Comparison of ENCODE assay signal across 1 cellular context in the genomic region with DNA sequence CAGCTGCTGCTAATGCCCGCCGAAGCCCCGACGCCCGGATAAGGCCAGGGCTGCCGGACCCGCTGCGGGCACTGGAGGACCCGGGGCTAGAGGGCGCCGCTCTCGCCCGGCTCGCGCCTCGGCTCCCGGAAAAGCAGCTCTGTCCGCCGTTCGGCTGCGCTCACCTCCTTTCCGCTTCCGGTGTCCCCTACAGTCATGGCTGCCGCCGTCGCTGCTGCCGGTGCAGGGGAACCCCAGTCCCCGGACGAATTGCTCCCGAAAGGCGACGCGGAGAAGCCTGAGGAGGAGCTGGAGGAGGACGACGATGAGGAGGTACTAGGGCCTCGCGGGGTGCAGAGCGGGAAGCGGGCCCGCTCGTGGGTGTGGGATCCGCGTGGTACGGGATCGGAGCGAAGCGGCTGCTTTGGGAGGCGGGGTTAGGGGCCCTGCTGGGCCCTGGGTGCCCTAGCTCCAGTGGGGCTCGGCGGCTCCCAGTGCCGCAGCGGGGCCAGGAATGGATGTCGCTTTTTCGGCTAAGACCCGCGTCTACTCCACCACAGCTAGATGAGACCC.
TF ChIP-seq lines count a peak whose summit lies in the region.

TSS of gene TOMM22 (plus strand) at position 174 of the 552 bp plus-strand sequence. CDS start at position 196, 22 bp downstream.

TF ChIP-seq in HepG2, 621 proteins besides CTCF, POLR2A, EP300 and RAD21 (continued from another document and continues in another):
- TF ChIP-seq NFAT5 (CRISPR knock-in tag; IDR thresholded peaks at IDR 0.05), result peak; percentile 86
- peak; percentile 70; the same call in 1 of the 2 replicates for TF ChIP-seq ZBTB26 (CRISPR knock-in tag; IDR thresholded peaks at IDR 0.05; ENCODE audit: borderline replicate concordance)
- TF ChIP-seq HNRNPUL1 (IDR thresholded peaks at IDR 0.05; ENCODE audit: low read depth, low read length), result peak; percentile 37; the same call in 1 of the 2 replicates
- TF ChIP-seq ZNF598 (CRISPR knock-in tag; IDR thresholded peaks at IDR 0.05; ENCODE audit: borderline replicate concordance), result peak; percentile 91
- no peak for TF ChIP-seq NFYB (CRISPR knock-in tag; IDR thresholded peaks at IDR 0.05)
- TF ChIP-seq REL (CRISPR knock-in tag; conservative IDR thresholded peaks at IDR 0.05), result peak; percentile 82; the same call in 1 of the 2 replicates
- TF ChIP-seq TCF7 (IDR thresholded peaks at IDR 0.05; ENCODE audit: low read depth), result 0 out of 2 replicates have a peak, but pooled peaks have one; percentile 5
- peak; percentile 96 for TF ChIP-seq ZNF337 (CRISPR knock-in tag; IDR thresholded peaks at IDR 0.05; ENCODE audit: borderline replicate concordance, low read depth)
- TF ChIP-seq ZNF3 (CRISPR knock-in tag; IDR thresholded peaks at IDR 0.05), result no peak
- peak; percentile 99 for TF ChIP-seq ZNF788 (CRISPR knock-in tag; IDR thresholded peaks at IDR 0.05; ENCODE audit: borderline replicate concordance)
- peak; percentile 80 for TF ChIP-seq ZNF605 (CRISPR knock-in tag; IDR thresholded peaks at IDR 0.05)
- no peak for TF ChIP-seq CSRNP2 (CRISPR knock-in tag; conservative IDR thresholded peaks at IDR 0.05; ENCODE audit: low read depth)
- TF ChIP-seq MTF2 (CRISPR knock-in tag; IDR thresholded peaks at IDR 0.05; ENCODE audit: borderline replicate concordance), result no peak; the same call in none of the 2 replicates
- TF ChIP-seq, protein P1, sequence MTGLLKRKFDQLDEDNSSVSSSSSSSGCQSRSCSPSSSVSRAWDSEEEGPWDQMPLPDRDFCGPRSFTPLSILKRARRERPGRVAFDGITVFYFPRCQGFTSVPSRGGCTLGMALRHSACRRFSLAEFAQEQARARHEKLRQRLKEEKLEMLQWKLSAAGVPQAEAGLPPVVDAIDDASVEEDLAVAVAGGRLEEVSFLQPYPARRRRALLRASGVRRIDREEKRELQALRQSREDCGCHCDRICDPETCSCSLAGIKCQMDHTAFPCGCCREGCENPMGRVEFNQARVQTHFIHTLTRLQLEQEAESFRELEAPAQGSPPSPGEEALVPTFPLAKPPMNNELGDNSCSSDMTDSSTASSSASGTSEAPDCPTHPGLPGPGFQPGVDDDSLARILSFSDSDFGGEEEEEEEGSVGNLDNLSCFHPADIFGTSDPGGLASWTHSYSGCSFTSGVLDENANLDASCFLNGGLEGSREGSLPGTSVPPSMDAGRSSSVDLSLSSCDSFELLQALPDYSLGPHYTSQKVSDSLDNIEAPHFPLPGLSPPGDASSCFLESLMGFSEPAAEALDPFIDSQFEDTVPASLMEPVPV (CRISPR knock-in tag; IDR thresholded peaks at IDR 0.05), result peak; percentile 80
- no peak for TF ChIP-seq TBX3 (IDR thresholded peaks at IDR 0.05; ENCODE audit: borderline replicate concordance)
- TF ChIP-seq ZNF251 (CRISPR knock-in tag; IDR thresholded peaks at IDR 0.05), result no peak
- TF ChIP-seq MEIS1 (CRISPR knock-in tag; IDR thresholded peaks at IDR 0.05; ENCODE audit: borderline replicate concordance), result peak; percentile 54; the same call in 1 of the 2 replicates
- 0 out of 2 replicates have a peak, but pooled peaks have one; percentile 22 for TF ChIP-seq ZNF329 (CRISPR knock-in tag; IDR thresholded peaks at IDR 0.05; ENCODE audit: low read depth)
- peak; percentile 93 for TF ChIP-seq TP53 (CRISPR knock-in tag; conservative IDR thresholded peaks at IDR 0.05)
- TF ChIP-seq JDP2 (CRISPR knock-in tag; IDR thresholded peaks at IDR 0.05; ENCODE audit: borderline replicate concordance), result no peak
- 0 out of 2 replicates have a peak, but pooled peaks have one; percentile 56 for TF ChIP-seq PRMT3 (CRISPR knock-in tag; IDR thresholded peaks at IDR 0.05; ENCODE audit: borderline replicate concordance, low read depth)
- no peak; the same call in 1 of the 2 replicates for TF ChIP-seq ZNF460 (CRISPR knock-in tag; IDR thresholded peaks at IDR 0.05; ENCODE audit: borderline replicate concordance)
- peak; percentile 70 for TF ChIP-seq ATF2 (CRISPR knock-in tag; IDR thresholded peaks at IDR 0.05)
- TF ChIP-seq TAF15 (IDR thresholded peaks at IDR 0.05; ENCODE audit: low read depth, low read length, poor library complexity, severe bottlenecking), result peak; percentile 86
- peak; percentile 51; the same call in 1 of the 2 replicates for TF ChIP-seq ZNF30 (CRISPR knock-in tag; IDR thresholded peaks at IDR 0.05)
- TF ChIP-seq ZBTB37 (CRISPR knock-in tag; IDR thresholded peaks at IDR 0.05), result no peak
- TF ChIP-seq ZNF263 (CRISPR knock-in tag; IDR thresholded peaks at IDR 0.05), result peak; percentile 64
- peak; percentile 97 for TF ChIP-seq YEATS2 (CRISPR knock-in tag; IDR thresholded peaks at IDR 0.05; ENCODE audit: borderline replicate concordance)
- TF ChIP-seq ATRX (CRISPR knock-in tag; IDR thresholded peaks at IDR 0.05; ENCODE audit: borderline replicate concordance), result no peak
- TF ChIP-seq FOXP1 (IDR thresholded peaks at IDR 0.05), result no peak
- TF ChIP-seq FOXP1 (CRISPR knock-in tag; IDR thresholded peaks at IDR 0.05), result 0 out of 2 replicates have a peak, but pooled peaks have one; percentile 22
- 0 out of 2 replicates have a peak, but pooled peaks have one; percentile 56 for TF ChIP-seq ZNF713 (CRISPR knock-in tag; IDR thresholded peaks at IDR 0.05)
- no peak for TF ChIP-seq ZSCAN30 (CRISPR knock-in tag; IDR thresholded peaks at IDR 0.05)
- TF ChIP-seq ZNF549 (CRISPR knock-in tag; IDR thresholded peaks at IDR 0.05), result 0 out of 2 replicates have a peak, but pooled peaks have one; percentile 49
- TF ChIP-seq HIC2 (CRISPR knock-in tag; IDR thresholded peaks at IDR 0.05; ENCODE audit: low read depth), result peak; percentile 84; the same call in 1 of the 2 replicates
- no peak for TF ChIP-seq SP140L (CRISPR knock-in tag; IDR thresholded peaks at IDR 0.05; ENCODE audit: borderline replicate concordance)
- no peak for TF ChIP-seq ZNF512 (CRISPR knock-in tag; IDR thresholded peaks at IDR 0.05)
